ENCODE assay signal across 9 cellular contexts in genomic region chr15:40925863-40926658, GRCh38. TPM values are rescaled to one million over a fixed set of nuclear protein-coding genes. Genes with fewer than 3 reads are reported as not detected.
A peak's percentile ranks its signal among the peaks of the same experiment; 100 is the strongest.
DNase-seq lines count a peak whose midpoint lies in the region; ATAC-seq, FAIRE-seq and TF ChIP-seq lines count a peak whose summit lies in the region.
"Had no signal": no experiment of that assay in that cellular context is flagged by ENCODE, and none has a peak within 500 bp of the region (broad histone marks: within the 10 kb centered on the region; RNA-seq: fewer than 3 reads in every experiment).

No MANE protein-coding gene starts in this region.

- H3K9me1 ChIP-seq in endothelial cell of umbilical vein (replicated peaks; ENCODE audit: control insufficient read depth, extremely low read depth, insufficient read depth, low read length): no peaks in the 10 kb centered on the region

- peak overlapping the region; percentile 30 for H2AFZ ChIP-seq in endothelial cell of umbilical vein (ENCODE audit: low read depth, low read length)
- H2AFZ ChIP-seq in osteoblast (ENCODE audit: low read length): no peak overlapping the region

- CTCF ChIA-PET in endothelial cell of umbilical vein (lab: Charles Lee): interaction anchor here (0.8 to 12.4 kb wide), 6 partner anchors 9 to 94 kb away, joined by 3 to 260 read pairs (median 62); no protein-coding TSS in a partner anchor

- H3K27ac ChIP-seq in endothelial cell of umbilical vein (ENCODE audit: insufficient read depth, low read depth, low read length) (no peak overlapping the region), osteoblast (ENCODE audit: low read depth, low read length) (no peak overlapping the region), prostate gland (no peak overlapping the region)
- H3K27ac ChIP-seq: adrenal gland had no signal

- 10% methylated on average over 46 of the region's 61 CpGs for WGBS in prostate gland

- TF ChIP-seq CTCF in GM12864 (IDR thresholded peaks at IDR 0.05; ENCODE audit: low read depth, low read length, missing control alignments) (no peak), endothelial cell of umbilical vein (IDR thresholded peaks at IDR 0.05; ENCODE audit: extremely low read depth in 1 of 2, insufficient read depth in 1 of 2, low read depth in 1 of 2, low read length in 2 of 2) (no peak), osteoblast (IDR thresholded peaks at IDR 0.05; ENCODE audit: extremely low read depth, low read depth, low read length) (no peak), prostate gland (IDR thresholded peaks at IDR 0.05) (no peak)

- H3K79me2 ChIP-seq in endothelial cell of umbilical vein (ENCODE audit: control insufficient read depth, insufficient read depth, low read length) (no peaks in the 10 kb centered on the region), osteoblast (ENCODE audit: insufficient read depth, low read length) (no peaks in the 10 kb centered on the region)

- H3K9me3 ChIP-seq in endothelial cell of umbilical vein (replicated peaks; ENCODE audit: control insufficient read depth, insufficient read depth, low read length): no peaks in the 10 kb centered on the region
- no peaks in the 10 kb centered on the region for H3K9me3 ChIP-seq in osteoblast (ENCODE audit: low read depth, low read length)
- H3K9me3 ChIP-seq in prostate gland: no peaks in the 10 kb centered on the region
- H3K9me3 ChIP-seq: adrenal gland had no signal

- H4K20me1 ChIP-seq in endothelial cell of umbilical vein (replicated peaks; ENCODE audit: control insufficient read depth, extremely low read depth, insufficient read depth, low read length) (no peaks in the 10 kb centered on the region), osteoblast (ENCODE audit: insufficient read depth, low read length) (no peaks in the 10 kb centered on the region)

- POLR2A ChIA-PET in endothelial cell of umbilical vein (lab: Charles Lee): no interaction called here

- H3K36me3 ChIP-seq in endothelial cell of umbilical vein (ENCODE audit: control insufficient read depth in 2 of 2, extremely low read depth in 1 of 2, insufficient read depth in 2 of 2, low read length in 2 of 2) (no peaks in the 10 kb centered on the region), osteoblast (ENCODE audit: insufficient read depth, low read length) (no peaks in the 10 kb centered on the region), prostate gland (no peaks in the 10 kb centered on the region)
- H3K36me3 ChIP-seq: adrenal gland had no signal

- peaks cover 21% of the 10 kb centered on the region for H3K4me1 ChIP-seq in endothelial cell of umbilical vein (ENCODE audit: control insufficient read depth, extremely low read depth, insufficient read depth, low read length)
- peaks cover 16% of the 10 kb centered on the region for H3K4me1 ChIP-seq in osteoblast (ENCODE audit: insufficient read depth, low read length)
- H3K4me1 ChIP-seq in prostate gland (replicated peaks): peaks cover 25% of the 10 kb centered on the region

- H3K9ac ChIP-seq in endothelial cell of umbilical vein (replicated peaks; ENCODE audit: extremely low read depth, insufficient read depth, low read length): no peak overlapping the region

- TF ChIP-seq POLR2A in endothelial cell of umbilical vein (IDR thresholded peaks at IDR 0.05; ENCODE audit: low read depth, low read length): no peak
- TF ChIP-seq POLR2A in prostate gland (IDR thresholded peaks at IDR 0.05): no peak

- H3K27me3 ChIP-seq in endothelial cell of umbilical vein (ENCODE audit: control insufficient read depth in 2 of 2, insufficient read depth in 2 of 2, low read length in 2 of 2) (peaks cover 14 to 21% of the 10 kb centered on the region in 2 experiments), osteoblast (ENCODE audit: insufficient read depth, low read length) (peaks cover 58% of the 10 kb centered on the region), prostate gland (replicated peaks; ENCODE audit: insufficient read depth) (peaks cover 15% of the 10 kb centered on the region)

- ATAC-seq in HG03469 (IDR thresholded peaks at IDR 0.05; ENCODE audit: unreplicated experiment) (no peak), GM21423 (IDR thresholded peaks at IDR 0.05; ENCODE audit: unreplicated experiment) (no peak), HG02970 (IDR thresholded peaks at IDR 0.05; ENCODE audit: low FRiP score, unreplicated experiment) (no peak)

- BruUV-seq in endothelial cell of umbilical vein (replicated peaks; lab: Mats Ljungman, UMichigan): no TSS peak

- dilution Hi-C loops in endothelial cell of umbilical vein (cut with MboI; ENCODE audit: extremely low pct_ligation_motif_present, low sequenced_read_pairs): no loop called here

- DNase-seq in GM12864 (ENCODE audit: low read depth) (no peak), NCI-H748 (lab: John Stamatoyannopoulos, UW; ENCODE audit: unreplicated experiment) (peak; percentile 74), endothelial cell of umbilical vein (ENCODE audit: low read depth, low spot score) (no peak), osteoblast (ENCODE audit: insufficient read length, low spot score, missing footprints) (peak; percentile 92), prostate gland (ENCODE audit: low spot score) (no peak)

- FAIRE-seq in endothelial cell of umbilical vein (lab: Jason Lieb, UNC): no peak

- H3K4me3 ChIP-seq in GM12864 (ENCODE audit: low read depth, low read length): peak overlapping the region; percentile 3; the same call in 1 of the 2 replicates
- no peak overlapping the region for H3K4me3 ChIP-seq in endothelial cell of umbilical vein (replicated peaks in 1 of 3; ENCODE audit: insufficient read depth in 1 of 3, low read depth in 1 of 3, low read length in 3 of 3)
- no peak overlapping the region for H3K4me3 ChIP-seq in osteoblast (ENCODE audit: insufficient read depth, low read length)
- H3K4me3 ChIP-seq in prostate gland: peak overlapping the region in 1 of 2 donors; percentile 1

- H3K4me2 ChIP-seq in endothelial cell of umbilical vein (ENCODE audit: insufficient read depth, low read length) (no peak overlapping the region), osteoblast (ENCODE audit: insufficient read depth, low read length) (peak overlapping the region; percentile 39)

- intact Hi-C loops in endothelial cell of umbilical vein (cut with micrococcal nuclease) (no loop called here), prostate gland (cut with DNase I) (no loop called here)

TF ChIP-seq in endothelial cell of umbilical vein, 7 proteins besides CTCF, POLR2A, EP300 and RAD21:
- TF ChIP-seq MAX (IDR thresholded peaks at IDR 0.05; ENCODE audit: insufficient read depth, insufficient read length): no peak
- peak; percentile 76 for TF ChIP-seq EZH2 (IDR thresholded peaks at IDR 0.05; ENCODE audit: borderline replicate concordance, low read depth, low read length, severe bottlenecking)
TF ChIP-seq in endothelial cell of umbilical vein: peak in this region for 1.

RNA-seq across cellular contexts. Expression of gene DLL4, which starts 3.1 kb away (rescaled TPM):
- total RNA-seq in endothelial cell of umbilical vein (55.2 and 75.8 TPM in 2 replicates), osteoblast (not detected in 2 replicates), prostate gland (1 to 10 TPM; 6.2 to 6.5 TPM)
- polyA plus RNA-seq in endothelial cell of umbilical vein: 25.5 and 57.8 TPM in 2 replicates
- 26.3 and 26.9 TPM in 2 replicates for polyA plus RNA-seq in endothelial cell of umbilical vein (2011; cell fraction: cytosol; rRNA removed)
- polyA plus RNA-seq in endothelial cell of umbilical vein (2011; cell fraction: nucleus; rRNA removed): 173 and 179 TPM in 2 replicates
- 3.9 and 5.5 TPM in 2 replicates for polyA plus RNA-seq in endothelial cell of umbilical vein (2012)
- 41.3 and 85.8 TPM in 2 replicates for polyA minus RNA-seq in endothelial cell of umbilical vein
- 7.6 TPM for polyA minus RNA-seq in endothelial cell of umbilical vein (2011; cell fraction: cytosol; rRNA and poly(A)+ RNA removed)
- 142 and 155 TPM in 2 replicates for polyA minus RNA-seq in endothelial cell of umbilical vein (2011; cell fraction: nucleus; rRNA and poly(A)+ RNA removed)

RNA-seq across cellular contexts. Expression of gene CHAC1, which starts 27.2 kb away (rescaled TPM):
- total RNA-seq in endothelial cell of umbilical vein (4.6 and 5.6 TPM in 2 replicates), osteoblast (30.0 and 30.1 TPM in 2 replicates), prostate gland (1 to 10 TPM in 1 of 2 donors, under 1 TPM in 1; 0.18 to 2.7 TPM)
- 18.9 and 25.7 TPM in 2 replicates for polyA plus RNA-seq in endothelial cell of umbilical vein
- polyA plus RNA-seq in endothelial cell of umbilical vein (2011; cell fraction: cytosol; rRNA removed): 13.1 and 22.6 TPM in 2 replicates
- 25.1 and 29.0 TPM in 2 replicates for polyA plus RNA-seq in endothelial cell of umbilical vein (2011; cell fraction: nucleus; rRNA removed)
- polyA plus RNA-seq in endothelial cell of umbilical vein (2012): 3.2 and 4.3 TPM in 2 replicates
- polyA minus RNA-seq in endothelial cell of umbilical vein: 10.6 and 13.9 TPM in 2 replicates
- 31.1 TPM for polyA minus RNA-seq in endothelial cell of umbilical vein (2011; cell fraction: cytosol; rRNA and poly(A)+ RNA removed)
- 22.0 and 32.1 TPM in 2 replicates for polyA minus RNA-seq in endothelial cell of umbilical vein (2011; cell fraction: nucleus; rRNA and poly(A)+ RNA removed)

RNA-seq across cellular contexts. Expression of gene VPS18, which starts 31.8 kb away (rescaled TPM):
- total RNA-seq in endothelial cell of umbilical vein: 32.8 and 33.3 TPM in 2 replicates
- 29.3 and 34.1 TPM in 2 replicates for polyA plus RNA-seq in endothelial cell of umbilical vein
- polyA plus RNA-seq in endothelial cell of umbilical vein (2011; cell fraction: cytosol; rRNA removed): 19.1 and 21.5 TPM in 2 replicates
- polyA plus RNA-seq in endothelial cell of umbilical vein (2011; cell fraction: nucleus; rRNA removed): 24.1 and 25.4 TPM in 2 replicates
- 22.5 and 22.6 TPM in 2 replicates for polyA plus RNA-seq in endothelial cell of umbilical vein (2012)
- 50.3 and 70.1 TPM in 2 replicates for polyA minus RNA-seq in endothelial cell of umbilical vein
- polyA minus RNA-seq in endothelial cell of umbilical vein (2011; cell fraction: cytosol; rRNA and poly(A)+ RNA removed): 41.5 TPM
- 20.5 and 25.5 TPM in 2 replicates for polyA minus RNA-seq in endothelial cell of umbilical vein (2011; cell fraction: nucleus; rRNA and poly(A)+ RNA removed)
- 55.4 and 60.8 TPM in 2 replicates for total RNA-seq in osteoblast
- total RNA-seq in prostate gland: 10 to 100 TPM; 32.4 to 39.0 TPM

RNA-seq across cellular contexts. Expression of gene RHOV, which starts 52.0 kb away (rescaled TPM):
- total RNA-seq in endothelial cell of umbilical vein: 0.18 and 0.20 TPM in 2 replicates
- polyA plus RNA-seq in endothelial cell of umbilical vein: 0.15 and 0.19 TPM in 2 replicates
- 0.04 and 0.08 TPM in 2 replicates for polyA plus RNA-seq in endothelial cell of umbilical vein (2011; cell fraction: cytosol; rRNA removed)
- polyA plus RNA-seq in endothelial cell of umbilical vein (2011; cell fraction: nucleus; rRNA removed): 1.1 TPM in 2 replicates
- polyA plus RNA-seq in endothelial cell of umbilical vein (2012): 0.23 and 0.35 TPM in 2 replicates
- 0.15 TPM in 1 of 2 replicates, not detected in the other for polyA minus RNA-seq in endothelial cell of umbilical vein
- 29.2 TPM for polyA minus RNA-seq in endothelial cell of umbilical vein (2011; cell fraction: cytosol; rRNA and poly(A)+ RNA removed)
- 0.38 and 0.96 TPM in 2 replicates for polyA minus RNA-seq in endothelial cell of umbilical vein (2011; cell fraction: nucleus; rRNA and poly(A)+ RNA removed)
- total RNA-seq in osteoblast: 0.36 TPM in 1 of 2 replicates, not detected in the other
- 10 to 100 TPM in 1 of 2 donors, 1 to 10 TPM in 1; 5.9 to 11.7 TPM for total RNA-seq in prostate gland

Comparison
In these comparisons a context has a peak if more than half of its experiments do, and no peak if none do; other contexts are left out.
1. DNase-seq: peak in NCI-H748 (single experiment) and osteoblast (single experiment); none in GM12864 (single experiment), endothelial cell of umbilical vein (single experiment) and prostate gland (single experiment).